In the genomic region with DNA sequence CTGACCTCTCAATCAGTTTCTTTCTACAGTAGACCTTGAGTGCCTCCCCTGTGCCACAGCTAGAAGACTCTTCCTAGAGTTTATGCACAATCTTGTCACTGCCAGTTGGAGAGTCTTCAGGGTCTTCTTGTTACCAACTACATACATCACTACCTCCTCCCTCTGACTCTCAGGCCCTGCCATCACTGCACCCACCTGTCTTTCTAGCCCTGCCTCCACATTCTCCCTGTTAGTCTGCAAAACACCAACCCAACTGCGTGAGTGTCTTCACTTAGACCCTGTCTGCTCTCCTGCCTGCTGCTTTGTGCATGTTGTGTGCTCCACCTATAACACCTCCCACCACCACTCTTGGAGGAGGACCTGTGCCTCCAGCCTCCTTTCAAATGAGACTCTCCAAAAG, we compare ENCODE assay signal across 38 cellular contexts. TPM values are rescaled to one million over a fixed set of nuclear protein-coding genes. Genes with fewer than 3 reads are reported as not detected.
"Had no signal": no experiment of that assay in that cellular context is flagged by ENCODE, and none has a peak within 500 bp of the region (broad histone marks: within the 10 kb centered on the region; RNA-seq: fewer than 3 reads in every experiment).

No MANE protein-coding gene starts in this region.

- H3K36me3 ChIP-seq: adrenal gland, ascending aorta, brain microvascular endothelial cell, breast epithelium, cardiac muscle cell had no signal

- DNase-seq: activated effector memory CD4-positive, alpha-beta T cell treated with anti-CD3 and anti-CD28 coated beads, Interleukin-2, amount 50 U/mL, for 16 hours; activated effector memory CD4-positive, alpha-beta T cell treated with Interleukin-2 at 50 U/mL for 16 hours; activated gamma-delta T cell; activated gamma-delta T cell treated with Interleukin-2 at 50 U/mL for 16 hours; activated naive CD4-positive, alpha-beta T cell; activated naive CD4-positive, alpha-beta T cell treated with anti-CD3 and anti-CD28 coated beads for 36 hours; activated naive CD4-positive, alpha-beta T cell treated with anti-CD3 and anti-CD28 coated beads, Interleukin-2, amount 10 ng/mL, durations not matched to agents 7 days and 5 days; activated naive CD4-positive, alpha-beta T cell treated with Interleukin-2 at 50 U/mL for 16 hours; activated naive CD8-positive, alpha-beta T cell treated with anti-CD3 and anti-CD28 coated beads for 36 hours; activated naive CD8-positive, alpha-beta T cell treated with anti-CD3 and anti-CD28 coated beads, Interleukin-2, amount 10 ng/mL, durations not matched to agents 7 days and 5 days; activated naive CD8-positive, alpha-beta T cell treated with anti-CD3 and anti-CD28 coated beads, Interleukin-2, amount 50 U/mL, for 24 hours; activated T-cell treated with anti-CD3 and anti-CD28 coated beads for 4 hours; activated T-cell treated with anti-CD3 and anti-CD28 coated beads, Interleukin-2, amount 50 U/mL, for 1 hour; activated T-cell treated with anti-CD3 and anti-CD28 coated beads, Interleukin-2, amount 50 U/mL, for 24 hours; activated T-cell treated with anti-CD3 and anti-CD28 coated beads, Interleukin-2, amount 50 U/mL, for 4 hours; activated T-cell treated with anti-CD3 and anti-CD28 coated beads, Interleukin-2, amount 50 U/mL, for 48 hours; activated T-cell treated with anti-CD3 and anti-CD28 coated beads, Interleukin-2, amount 50 U/mL, for 72 hours; adrenal gland; amniotic stem cell; amygdala; anterior cingulate cortex; aorta; body of pancreas; brain microvascular endothelial cell; caudate nucleus; central memory CD4-positive, alpha-beta T cell; cerebellar nuclear complex had no signal

- H3K4me3 ChIP-seq: adrenal gland, ascending aorta, body of pancreas, breast epithelium, cardiac muscle cell had no signal

- H3K9me3 ChIP-seq: adrenal gland, ascending aorta, body of pancreas, breast epithelium had no signal

- H3K27ac ChIP-seq: adrenal gland, ascending aorta, body of pancreas, brain microvascular endothelial cell, breast epithelium, cardiac muscle cell had no signal

- H3K27me3 ChIP-seq: adrenal gland, ascending aorta, body of pancreas, brain microvascular endothelial cell, breast epithelium had no signal

- H3K4me3 Mint-ChIP-seq: activated naive CD4-positive, alpha-beta T cell treated with anti-CD3 and anti-CD28 coated beads for 36 hours; activated naive CD4-positive, alpha-beta T cell treated with anti-CD3 and anti-CD28 coated beads, Interleukin-2, amount 10 ng/mL, durations not matched to agents 7 days and 5 days; activated naive CD4-positive, alpha-beta T cell treated with anti-CD3 and anti-CD28 coated beads, Interleukin-2, amount 50 U/mL, for 24 hours; activated naive CD8-positive, alpha-beta T cell; activated naive CD8-positive, alpha-beta T cell treated with anti-CD3 and anti-CD28 coated beads for 36 hours; activated naive CD8-positive, alpha-beta T cell treated with anti-CD3 and anti-CD28 coated beads, Interleukin-2, amount 10 ng/mL, durations not matched to agents 7 days and 5 days; activated naive CD8-positive, alpha-beta T cell treated with anti-CD3 and anti-CD28 coated beads, Interleukin-2, amount 50 U/mL, for 24 hours; activated T-cell treated with anti-CD3 and anti-CD28 coated beads, Interleukin-2, amount 50 U/mL, for 24 hours; activated T-cell treated with anti-CD3 and anti-CD28 coated beads, Interleukin-2, amount 50 U/mL, for 4 hours; activated T-cell treated with anti-CD3 and anti-CD28 coated beads, Interleukin-2, amount 50 U/mL, for 72 hours; activated T-helper 1 cell treated with anti-CD3 and anti-CD28 coated beads, Interleukin-12 subunit alpha, Interleukin-12 subunit beta, Interleukin-2, Interleukin-4 antibody, amounts not matched to agents 30 ng/mL and 10 ng/mL and 1 ng/mL, durations not matched to agents 14 hours and 24 hours and 36 hours; activated T-helper 17 cell treated with anti-CD3 and anti-CD28 coated beads, Interleukin-2, amount 50 U/mL, for 72 hours; brain; central memory CD8-positive, alpha-beta T cell had no signal

- ATAC-seq: activated naive CD4-positive, alpha-beta T cell treated with anti-CD3 and anti-CD28 coated beads, Interleukin-2, amount 50 U/mL, for 72 hours; activated naive CD8-positive, alpha-beta T cell treated with anti-CD3 and anti-CD28 coated beads, Interleukin-2, amount 50 U/mL, for 24 hours; activated T-cell treated with anti-CD3 and anti-CD28 coated beads, Interleukin-2, amount 50 U/mL, for 4 hours; activated T-cell treated with anti-CD3 and anti-CD28 coated beads, Interleukin-2, amount 50 U/mL, for 72 hours; activated T-helper 17 cell treated with anti-CD3 and anti-CD28 coated beads, Interleukin-2, amount 50 U/mL, for 72 hours; body of pancreas had no signal

- H3K4me1 ChIP-seq: adrenal gland, ascending aorta, body of pancreas, breast epithelium had no signal

- H3K36me3 Mint-ChIP-seq: activated naive CD4-positive, alpha-beta T cell treated with anti-CD3 and anti-CD28 coated beads, Interleukin-2, amount 10 ng/mL, durations not matched to agents 7 days and 5 days; activated naive CD4-positive, alpha-beta T cell treated with anti-CD3 and anti-CD28 coated beads, Interleukin-2, amount 50 U/mL, for 24 hours; activated naive CD4-positive, alpha-beta T cell treated with anti-CD3 and anti-CD28 coated beads, Interleukin-2, amount 50 U/mL, for 72 hours; activated naive CD8-positive, alpha-beta T cell; activated naive CD8-positive, alpha-beta T cell treated with anti-CD3 and anti-CD28 coated beads for 36 hours; activated naive CD8-positive, alpha-beta T cell treated with anti-CD3 and anti-CD28 coated beads, Interleukin-2, amount 10 ng/mL, durations not matched to agents 7 days and 5 days; brain had no signal

- H3K4me1 Mint-ChIP-seq: activated naive CD4-positive, alpha-beta T cell treated with anti-CD3 and anti-CD28 coated beads, Interleukin-2, amount 10 ng/mL, durations not matched to agents 7 days and 5 days; activated naive CD4-positive, alpha-beta T cell treated with anti-CD3 and anti-CD28 coated beads, Interleukin-2, amount 50 U/mL, for 24 hours; activated naive CD8-positive, alpha-beta T cell treated with anti-CD3 and anti-CD28 coated beads for 36 hours; activated naive CD8-positive, alpha-beta T cell treated with anti-CD3 and anti-CD28 coated beads, Interleukin-2, amount 10 ng/mL, durations not matched to agents 7 days and 5 days; activated naive CD8-positive, alpha-beta T cell treated with anti-CD3 and anti-CD28 coated beads, Interleukin-2, amount 50 U/mL, for 24 hours; activated T-helper 17 cell treated with anti-CD3 and anti-CD28 coated beads, Interleukin-2, amount 50 U/mL, for 72 hours; central memory CD8-positive, alpha-beta T cell had no signal

- H3K27ac Mint-ChIP-seq: activated naive CD4-positive, alpha-beta T cell treated with anti-CD3 and anti-CD28 coated beads for 36 hours; activated naive CD4-positive, alpha-beta T cell treated with anti-CD3 and anti-CD28 coated beads, Interleukin-2, amount 10 ng/mL, durations not matched to agents 7 days and 5 days; activated naive CD4-positive, alpha-beta T cell treated with anti-CD3 and anti-CD28 coated beads, Interleukin-2, amount 50 U/mL, for 24 hours; activated naive CD8-positive, alpha-beta T cell; activated naive CD8-positive, alpha-beta T cell treated with anti-CD3 and anti-CD28 coated beads for 36 hours; activated naive CD8-positive, alpha-beta T cell treated with anti-CD3 and anti-CD28 coated beads, Interleukin-2, amount 10 ng/mL, durations not matched to agents 7 days and 5 days; activated naive CD8-positive, alpha-beta T cell treated with anti-CD3 and anti-CD28 coated beads, Interleukin-2, amount 50 U/mL, for 24 hours; activated T-cell treated with anti-CD3 and anti-CD28 coated beads, Interleukin-2, amount 50 U/mL, for 24 hours; activated T-cell treated with anti-CD3 and anti-CD28 coated beads, Interleukin-2, amount 50 U/mL, for 72 hours; activated T-helper 1 cell treated with anti-CD3 and anti-CD28 coated beads, Interleukin-12 subunit alpha, Interleukin-12 subunit beta, Interleukin-2, Interleukin-4 antibody, amounts not matched to agents 30 ng/mL and 10 ng/mL and 1 ng/mL, durations not matched to agents 14 hours and 24 hours and 36 hours; activated T-helper 17 cell treated with anti-CD3 and anti-CD28 coated beads, Interleukin-2, amount 50 U/mL, for 72 hours; activated T-helper 2 cell treated with anti-CD3 and anti-CD28 coated beads, Interferon-gamma antibody, Interleukin-2, Interleukin-4, amounts not matched to agents 10 μg/mL and 5 μg/mL and 100 μg/mL, durations not matched to agents 14 hours and 24 hours and 36 hours; brain had no signal

- H3K27me3 Mint-ChIP-seq: activated naive CD8-positive, alpha-beta T cell treated with anti-CD3 and anti-CD28 coated beads, Interleukin-2, amount 10 ng/mL, durations not matched to agents 7 days and 5 days had no signal

- H3K9me3 Mint-ChIP-seq: activated naive CD4-positive, alpha-beta T cell treated with anti-CD3 and anti-CD28 coated beads for 36 hours; activated naive CD4-positive, alpha-beta T cell treated with anti-CD3 and anti-CD28 coated beads, Interleukin-2, amount 10 ng/mL, durations not matched to agents 7 days and 5 days; activated naive CD4-positive, alpha-beta T cell treated with anti-CD3 and anti-CD28 coated beads, Interleukin-2, amount 50 U/mL, for 24 hours; activated naive CD4-positive, alpha-beta T cell treated with anti-CD3 and anti-CD28 coated beads, Interleukin-2, amount 50 U/mL, for 72 hours; activated naive CD8-positive, alpha-beta T cell treated with anti-CD3 and anti-CD28 coated beads for 36 hours; activated naive CD8-positive, alpha-beta T cell treated with anti-CD3 and anti-CD28 coated beads, Interleukin-2, amount 10 ng/mL, durations not matched to agents 7 days and 5 days; activated naive CD8-positive, alpha-beta T cell treated with anti-CD3 and anti-CD28 coated beads, Interleukin-2, amount 50 U/mL, for 24 hours; activated T-cell treated with anti-CD3 and anti-CD28 coated beads, Interleukin-2, amount 50 U/mL, for 24 hours; activated T-cell treated with anti-CD3 and anti-CD28 coated beads, Interleukin-2, amount 50 U/mL, for 4 hours; activated T-helper 1 cell treated with anti-CD3 and anti-CD28 coated beads, Interleukin-12 subunit alpha, Interleukin-12 subunit beta, Interleukin-2, Interleukin-4 antibody, amounts not matched to agents 30 ng/mL and 10 ng/mL and 1 ng/mL, durations not matched to agents 14 hours and 24 hours and 36 hours; activated T-helper 17 cell treated with anti-CD3 and anti-CD28 coated beads, Interleukin-2, amount 50 U/mL, for 72 hours; activated T-helper 2 cell treated with anti-CD3 and anti-CD28 coated beads, Interferon-gamma antibody, Interleukin-2, Interleukin-4, amounts not matched to agents 10 μg/mL and 5 μg/mL and 100 μg/mL, durations not matched to agents 14 hours and 24 hours and 36 hours had no signal

RNA-seq across cellular contexts. Expression of a gene that starts 34.4 kb away (rescaled TPM):
- total RNA-seq: activated naive CD4-positive, alpha-beta T cell treated with anti-CD3 and anti-CD28 coated beads for 36 hours; activated naive CD4-positive, alpha-beta T cell treated with anti-CD3 and anti-CD28 coated beads, Interleukin-2, amount 50 U/mL, for 72 hours; activated naive CD8-positive, alpha-beta T cell treated with anti-CD3 and anti-CD28 coated beads, Interleukin-2, amount 10 ng/mL, durations not matched to agents 7 days and 5 days; activated T-cell treated with anti-CD3 and anti-CD28 coated beads, Interleukin-2, amount 50 U/mL, for 72 hours; activated T-helper 1 cell treated with anti-CD3 and anti-CD28 coated beads, Interleukin-12 subunit alpha, Interleukin-12 subunit beta, Interleukin-2, Interleukin-4 antibody, amounts not matched to agents 30 ng/mL and 10 ng/mL and 1 ng/mL, durations not matched to agents 14 hours and 24 hours and 36 hours; activated T-helper 2 cell treated with anti-CD3 and anti-CD28 coated beads, Interferon-gamma antibody, Interleukin-2, Interleukin-4, amounts not matched to agents 10 μg/mL and 5 μg/mL and 100 μg/mL, durations not matched to agents 14 hours and 24 hours and 36 hours had no signal
